Comparison of ENCODE assay signal across 22 cellular contexts in genomic region chr14:104119119-104119699, GRCh38. TPM values are rescaled to one million over a fixed set of nuclear protein-coding genes. Genes with fewer than 3 reads are reported as not detected.
DNase-seq lines count a peak whose midpoint lies in the region; ATAC-seq and TF ChIP-seq lines count a peak whose summit lies in the region.
"Had no signal": no experiment of that assay in that cellular context is flagged by ENCODE, and none has a peak within 500 bp of the region (broad histone marks: within the 10 kb centered on the region; RNA-seq: fewer than 3 reads in every experiment).

No MANE protein-coding gene starts in this region.

- TF ChIP-seq POLR2A in esophagus squamous epithelium (IDR thresholded peaks at IDR 0.05), result peak in 1 of 4 donors; percentile 24
- TF ChIP-seq POLR2A in spleen (IDR thresholded peaks at IDR 0.05), result no peak
- no peak for TF ChIP-seq POLR2A in transverse colon (IDR thresholded peaks at IDR 0.05)
- TF ChIP-seq POLR2A in erythroblast (IDR thresholded peaks at IDR 0.05; ENCODE audit: low read length), result no peak

- H3K27ac Mint-ChIP-seq in activated naive CD4-positive, alpha-beta T cell treated with anti-CD3 and anti-CD28 coated beads, Interleukin-2, amount 10 ng/mL, durations not matched to agents 7 days and 5 days, result no peak overlapping the region
- H3K27ac Mint-ChIP-seq in activated naive CD4-positive, alpha-beta T cell treated with anti-CD3 and anti-CD28 coated beads for 36 hours, result no peak overlapping the region
- H3K27ac Mint-ChIP-seq: activated CD8-positive, alpha-beta T cell treated with anti-CD3 and anti-CD28 coated beads for 36 hours; activated naive CD4-positive, alpha-beta T cell treated with anti-CD3 and anti-CD28 coated beads, Interleukin-2, amount 50 U/mL, for 24 hours; activated T-cell treated with anti-CD3 and anti-CD28 coated beads, Interleukin-2, amount 50 U/mL, for 24 hours; memory B cell; naive B cell; stimulated activated naive CD8-positive, alpha-beta T cell treated with anti-CD3 and anti-CD28 coated beads, Interleukin-15, Interleukin-2, amounts not matched to agents 100 ng/mL and 50 ng/mL, for 24 hours had no signal

- H3K4me3 ChIP-seq in HEK293 (ENCODE audit: low read depth, low read length) (no peak overlapping the region), esophagus squamous epithelium (peak overlapping the region; percentile 54 to 63 (median 62)), spleen (no peak overlapping the region), transverse colon (no peak overlapping the region)
- H3K4me3 ChIP-seq: A549, pancreas, Peyer's patch had no signal

- H3K27ac ChIP-seq in HEK293 (ENCODE audit: extremely low read depth, low read depth, low read length) (no peak overlapping the region), esophagus squamous epithelium (peak overlapping the region; percentile 74 to 95 (median 88)), spleen (no peak overlapping the region), transverse colon (no peak overlapping the region)
- H3K27ac ChIP-seq: A549, pancreas, Peyer's patch had no signal

- peaks cover 2% of the 10 kb centered on the region for H3K4me1 Mint-ChIP-seq in activated naive CD4-positive, alpha-beta T cell treated with anti-CD3 and anti-CD28 coated beads, Interleukin-2, amount 10 ng/mL, durations not matched to agents 7 days and 5 days
- no peaks in the 10 kb centered on the region for H3K4me1 Mint-ChIP-seq in activated naive CD4-positive, alpha-beta T cell treated with anti-CD3 and anti-CD28 coated beads for 36 hours (ENCODE audit: low read depth)
- no peaks in the 10 kb centered on the region for H3K4me1 Mint-ChIP-seq in activated T-cell treated with anti-CD3 and anti-CD28 coated beads, Interleukin-2, amount 50 U/mL, for 4 hours (ENCODE audit: low read depth)
- H3K4me1 Mint-ChIP-seq: activated naive CD4-positive, alpha-beta T cell treated with anti-CD3 and anti-CD28 coated beads, Interleukin-2, amount 50 U/mL, for 24 hours; memory B cell had no signal

- no peaks in the 10 kb centered on the region for H3K9me3 ChIP-seq in HEK293 (ENCODE audit: control insufficient read depth, insufficient read depth, low read depth, low read length)
- peaks cover 0 to 8% (median 4%) of the 10 kb centered on the region in 3 donors for H3K9me3 ChIP-seq in esophagus squamous epithelium
- H3K9me3 ChIP-seq in spleen, result peaks cover 4 to 16% (median 11%) of the 10 kb centered on the region in 8 donors
- H3K9me3 ChIP-seq in transverse colon, result peaks cover 3 to 7% of the 10 kb centered on the region in 2 donors
- H3K9me3 ChIP-seq: pancreas had no signal

- no peaks in the 10 kb centered on the region for H3K36me3 Mint-ChIP-seq in activated naive CD4-positive, alpha-beta T cell treated with anti-CD3 and anti-CD28 coated beads, Interleukin-2, amount 10 ng/mL, durations not matched to agents 7 days and 5 days
- peaks cover 2% of the 10 kb centered on the region for H3K36me3 Mint-ChIP-seq in activated naive CD4-positive, alpha-beta T cell treated with anti-CD3 and anti-CD28 coated beads for 36 hours (ENCODE audit: low read depth)
- no peaks in the 10 kb centered on the region for H3K36me3 Mint-ChIP-seq in activated T-cell treated with anti-CD3 and anti-CD28 coated beads, Interleukin-2, amount 50 U/mL, for 4 hours (ENCODE audit: insufficient read depth)

- no peak for ATAC-seq in activated T-cell treated with anti-CD3 and anti-CD28 coated beads, Interleukin-2, amount 50 U/mL, for 4 hours
- ATAC-seq: activated CD8-positive, alpha-beta T cell treated with anti-CD3 and anti-CD28 coated beads for 36 hours; pancreas had no signal

- peaks cover 2% of the 10 kb centered on the region for H3K9me3 Mint-ChIP-seq in activated naive CD4-positive, alpha-beta T cell treated with anti-CD3 and anti-CD28 coated beads, Interleukin-2, amount 10 ng/mL, durations not matched to agents 7 days and 5 days
- H3K9me3 Mint-ChIP-seq in activated naive CD4-positive, alpha-beta T cell treated with anti-CD3 and anti-CD28 coated beads for 36 hours, result peaks cover 4% of the 10 kb centered on the region
- H3K9me3 Mint-ChIP-seq in activated T-cell treated with anti-CD3 and anti-CD28 coated beads, Interleukin-2, amount 50 U/mL, for 4 hours, result peaks cover 6% of the 10 kb centered on the region

- H3K4me1 ChIP-seq in HEK293 (ENCODE audit: control insufficient read depth, insufficient read depth, low read length) (no peaks in the 10 kb centered on the region; the same call in 1 of the 2 replicates), esophagus squamous epithelium (peaks cover 5 to 66% (median 17%) of the 10 kb centered on the region in 3 donors), spleen (peaks cover 5 to 24% (median 19%) of the 10 kb centered on the region in 6 donors), transverse colon (peaks cover 0 to 23% (median 17%) of the 10 kb centered on the region in 4 donors)

- no peak for TF ChIP-seq CTCF in HEK293 (tag by site-specific recombination; IDR thresholded peaks at IDR 0.05)
- no peak for TF ChIP-seq CTCF in esophagus squamous epithelium (IDR thresholded peaks at IDR 0.05)
- TF ChIP-seq CTCF in spleen (IDR thresholded peaks at IDR 0.05 in 8 of 11, conservative IDR thresholded peaks at IDR 0.05 in 3 of 11), result no peak
- no peak for TF ChIP-seq CTCF in transverse colon (IDR thresholded peaks at IDR 0.05)

- no peak overlapping the region for H3K4me3 Mint-ChIP-seq in activated naive CD4-positive, alpha-beta T cell treated with anti-CD3 and anti-CD28 coated beads, Interleukin-2, amount 10 ng/mL, durations not matched to agents 7 days and 5 days
- H3K4me3 Mint-ChIP-seq in activated naive CD4-positive, alpha-beta T cell treated with anti-CD3 and anti-CD28 coated beads for 36 hours, result no peak overlapping the region
- no peak overlapping the region for H3K4me3 Mint-ChIP-seq in activated T-cell treated with anti-CD3 and anti-CD28 coated beads, Interleukin-2, amount 50 U/mL, for 4 hours
- H3K4me3 Mint-ChIP-seq: activated CD8-positive, alpha-beta T cell treated with anti-CD3 and anti-CD28 coated beads for 36 hours; activated naive CD4-positive, alpha-beta T cell treated with anti-CD3 and anti-CD28 coated beads, Interleukin-2, amount 50 U/mL, for 24 hours; activated T-cell treated with anti-CD3 and anti-CD28 coated beads, Interleukin-2, amount 50 U/mL, for 24 hours; memory B cell; stimulated activated naive CD8-positive, alpha-beta T cell treated with anti-CD3 and anti-CD28 coated beads, Interleukin-15, Interleukin-2, amounts not matched to agents 100 ng/mL and 50 ng/mL, for 24 hours had no signal

- intact Hi-C loops in activated naive CD4-positive, alpha-beta T cell treated with anti-CD3 and anti-CD28 coated beads for 36 hours (cut with micrococcal nuclease), result no loop called here
- intact Hi-C loops in esophagus squamous epithelium (cut with DNase I), result no loop called here
- intact Hi-C loops in spleen (cut with DNase I; ENCODE audit: low total_unique reads), result no loop called here
- intact Hi-C loops in transverse colon (cut with DNase I; ENCODE audit: low total_unique reads), result no loop called here

- H3K27me3 ChIP-seq in esophagus squamous epithelium, result peaks cover 0 to 73% (median 4%) of the 10 kb centered on the region in 4 donors
- peaks cover 0 to 86% (median 51%) of the 10 kb centered on the region in 7 donors for H3K27me3 ChIP-seq in spleen (replicated peaks in 1 of 7)
- peaks cover 44% of the 10 kb centered on the region for H3K27me3 ChIP-seq in transverse colon

- no peak for TF ChIP-seq EP300 in transverse colon (IDR thresholded peaks at IDR 0.05; ENCODE audit: low read depth)

- peak; percentile 11 for DNase-seq in activated naive CD4-positive, alpha-beta T cell treated with anti-CD3 and anti-CD28 coated beads, Interleukin-2, amount 10 ng/mL, durations not matched to agents 7 days and 5 days
- DNase-seq in activated naive CD4-positive, alpha-beta T cell treated with anti-CD3 and anti-CD28 coated beads for 36 hours, result no peak
- DNase-seq in esophagus squamous epithelium (lab: John Stamatoyannopoulos, UW), result no peak
- DNase-seq in spleen, result peak; percentile 50
- no peak for DNase-seq in activated T-cell treated with anti-CD3 and anti-CD28 coated beads, Interleukin-2, amount 50 U/mL, for 4 hours
- DNase-seq in transverse colon, result no peak
- no peak for DNase-seq in erythroblast (lab: John Stamatoyannopoulos, UW)
- DNase-seq: activated CD8-positive, alpha-beta T cell treated with anti-CD3 and anti-CD28 coated beads for 36 hours; activated T-cell treated with anti-CD3 and anti-CD28 coated beads, Interleukin-2, amount 50 U/mL, for 24 hours; naive B cell; NCI-H1092; NCI-H2029 had no signal

- peaks cover 73% of the 10 kb centered on the region for H3K27me3 Mint-ChIP-seq in activated naive CD4-positive, alpha-beta T cell treated with anti-CD3 and anti-CD28 coated beads, Interleukin-2, amount 10 ng/mL, durations not matched to agents 7 days and 5 days
- H3K27me3 Mint-ChIP-seq in activated naive CD4-positive, alpha-beta T cell treated with anti-CD3 and anti-CD28 coated beads for 36 hours (ENCODE audit: low read depth), result peaks cover 30% of the 10 kb centered on the region
- peaks cover 48% of the 10 kb centered on the region for H3K27me3 Mint-ChIP-seq in activated T-cell treated with anti-CD3 and anti-CD28 coated beads, Interleukin-2, amount 50 U/mL, for 4 hours (ENCODE audit: low read depth)

- H3K36me3 ChIP-seq in HEK293 (ENCODE audit: control insufficient read depth in 2 of 2, insufficient read depth in 1 of 2, low read length in 2 of 2) (no peaks in the 10 kb centered on the region), esophagus squamous epithelium (no peaks in the 10 kb centered on the region), spleen (no peaks in the 10 kb centered on the region), transverse colon (no peaks in the 10 kb centered on the region)
- H3K36me3 ChIP-seq: pancreas, Peyer's patch had no signal

- in situ Hi-C loops in transverse colon (cut with MboI; ENCODE audit: low pct_ligation_motif_present in 1 of 4, low pct_unique_long_range_greater_than_20kb in 1 of 4, low sequenced_read_pairs in 3 of 4), result no loop called here

- CTCF ChIA-PET in activated naive CD4-positive, alpha-beta T cell treated with anti-CD3 and anti-CD28 coated beads, Interleukin-2, amount 10 ng/mL, durations not matched to agents 7 days and 5 days (lab: Charles Lee), result no interaction called here
- CTCF ChIA-PET in activated naive CD4-positive, alpha-beta T cell treated with anti-CD3 and anti-CD28 coated beads for 36 hours (lab: Charles Lee), result no interaction called here
- CTCF ChIA-PET in HEK293 (lab: Yijun Ruan, JAX), result interaction anchor here (0.7 to 1.2 kb wide), 2 partner anchors 12 to 25 kb away, joined by 3 read pairs; no protein-coding TSS in a partner anchor

- POLR2A ChIA-PET in HEK293 (lab: Yijun Ruan, JAX), result no interaction called here

- 63 to 100% methylated on average over 1 to 2 of the region's 8 CpGs for WGBS in esophagus squamous epithelium, 2 donors
- WGBS in spleen, 5 donors, result 37 to 49% (median 46%) methylated on average over 8 of the region's 8 CpGs
- WGBS in transverse colon (ENCODE audit: low coverage in 1 of 2), 2 donors, result 65% methylated on average over 8 of the region's 8 CpGs; no CpG with 5 or more reads in 1 of the 2 donors

RNA-seq across cellular contexts. Expression of gene KIF26A, which starts 19.2 kb away (rescaled TPM):
- under 1 TPM; 0.07 TPM for total RNA-seq in activated naive CD4-positive, alpha-beta T cell treated with anti-CD3 and anti-CD28 coated beads for 36 hours
- total RNA-seq in esophagus squamous epithelium (1 to 10 TPM in 2 of 4 donors, under 1 TPM in 2; 0.80 to 2.7 (median 0.96) TPM), spleen (10 to 100 TPM in 4 of 7 donors, 1 to 10 TPM in 3; 7.4 to 21.9 (median 10.3) TPM), transverse colon (1 to 10 TPM; 2.2 to 7.8 (median 4.4) TPM)
- 1 to 10 TPM in 2 of 3 donors, under 1 TPM in 1; 0.72 to 7.8 (median 1.2) TPM for polyA plus RNA-seq in spleen
- under 1 TPM; 0.24 to 0.86 (median 0.40) TPM for total RNA-seq in activated T-cell treated with anti-CD3 and anti-CD28 coated beads, Interleukin-2, amount 50 U/mL, for 4 hours
- total RNA-seq: LHCN-M2 had no signal

RNA-seq across cellular contexts. Expression of gene ASPG, which starts 33.7 kb away (rescaled TPM):
- not detected for total RNA-seq in activated naive CD4-positive, alpha-beta T cell treated with anti-CD3 and anti-CD28 coated beads for 36 hours
- total RNA-seq in esophagus squamous epithelium, result 10 to 100 TPM; 12.2 to 78.2 (median 40.8) TPM
- total RNA-seq in spleen, result under 1 TPM in 4 of 7 donors, not detected in 3; 0.09 to 0.28 (median 0.18) TPM
- polyA plus RNA-seq in spleen, result under 1 TPM; 0.05 to 0.67 (median 0.32) TPM
- under 1 TPM in 1 of 3 donors, not detected in 2; 0.19 TPM for total RNA-seq in activated T-cell treated with anti-CD3 and anti-CD28 coated beads, Interleukin-2, amount 50 U/mL, for 4 hours
- 10 to 100 TPM in 2 of 4 donors, 1 to 10 TPM in 2; 4.4 to 20.3 (median 8.7) TPM for total RNA-seq in transverse colon
- total RNA-seq: activated CD8-positive, alpha-beta T cell treated with anti-CD3 and anti-CD28 coated beads for 36 hours; astrocyte; T-helper 2 cell treated with Interferon-gamma antibody and Interleukin-4, amounts not matched to agents 100 ng/mL and 5 ng/mL, for 36 hours had no signal
- polyA plus RNA-seq: A549 had no signal

Comparison
In these comparisons a context has a peak if more than half of its experiments do, and no peak if none do; other contexts are left out.
1. DNase-seq: peak in activated naive CD4-positive, alpha-beta T cell treated with anti-CD3 and anti-CD28 coated beads, Interleukin-2, amount 10 ng/mL, durations not matched to agents 7 days and 5 days (single experiment) and spleen (single experiment); none in activated naive CD4-positive, alpha-beta T cell treated with anti-CD3 and anti-CD28 coated beads for 36 hours (single experiment), esophagus squamous epithelium (single experiment), activated T-cell treated with anti-CD3 and anti-CD28 coated beads, Interleukin-2, amount 50 U/mL, for 4 hours (single experiment), transverse colon (single experiment) and erythroblast (0 of 2).
2. H3K27ac ChIP-seq: peak in esophagus squamous epithelium (4 of 4); none in HEK293 (single experiment), spleen (0 of 8) and transverse colon (0 of 4).
3. H3K4me3 ChIP-seq: peak in esophagus squamous epithelium (4 of 4); none in HEK293 (single experiment), spleen (0 of 8) and transverse colon (0 of 4).